ENCODE assay signal across 9 cellular contexts in genomic region chr1:160438320-160438918, GRCh38. TPM values are rescaled to one million over a fixed set of nuclear protein-coding genes. Genes with fewer than 3 reads are reported as not detected.
DNase-seq lines count a peak whose midpoint lies in the region; ATAC-seq and TF ChIP-seq lines count a peak whose summit lies in the region.
"Had no signal": no experiment of that assay in that cellular context is flagged by ENCODE, and none has a peak within 500 bp of the region (broad histone marks: within the 10 kb centered on the region; RNA-seq: fewer than 3 reads in every experiment).

No MANE protein-coding gene starts in this region.

- no peak for DNase-seq in Karpas-422
- DNase-seq in central memory CD8-positive, alpha-beta T cell (ENCODE audit: low spot score in 2 of 2), result no peak
- DNase-seq in spleen, result no peak
- DNase-seq in T-helper 9 cell, result no peak
- DNase-seq in globus pallidus (ENCODE audit: low spot score), result no peak
- DNase-seq: aorta, mesendoderm had no signal

- 70 to 83% (median 79%) methylated on average over 4 of the region's 4 CpGs for WGBS in spleen, 5 donors

- H3K27ac Mint-ChIP-seq in central memory CD8-positive, alpha-beta T cell (ENCODE audit: low read depth), result peak overlapping the region; percentile 97

- H3K27me3 ChIP-seq in Karpas-422 (ENCODE audit: low read length) (no peaks in the 10 kb centered on the region), spleen (replicated peaks in 1 of 7) (no peaks in the 10 kb centered on the region)

- H3K9me3 ChIP-seq in Karpas-422 (ENCODE audit: low read length) (no peaks in the 10 kb centered on the region), spleen (peaks cover 0 to 7% (median 0%) of the 10 kb centered on the region in 8 donors)

- H3K4me3 ChIP-seq in Karpas-422 (ENCODE audit: low read length) (peak overlapping the region; percentile 12; the same call in 1 of the 2 replicates), spleen (peak overlapping the region in 2 of 8 donors; percentile 12 to 54)

- peaks cover 6% of the 10 kb centered on the region for H3K9me3 Mint-ChIP-seq in central memory CD8-positive, alpha-beta T cell

- no peak overlapping the region; the same call in 1 of the 2 replicates for H3K27ac ChIP-seq in Karpas-422 (ENCODE audit: low read length)
- H3K27ac ChIP-seq in spleen, result peak overlapping the region; percentile 61 to 91 (median 78)

- H3K4me2 ChIP-seq in Karpas-422 (ENCODE audit: low read depth, low read length, poor library complexity, severe bottlenecking), result peak overlapping the region; percentile 58

- H3K9me2 ChIP-seq in Karpas-422 (replicated peaks; ENCODE audit: insufficient read depth, low read length), result no peaks in the 10 kb centered on the region

- no peak for TF ChIP-seq CTCF in spleen (IDR thresholded peaks at IDR 0.05 in 8 of 11, conservative IDR thresholded peaks at IDR 0.05 in 3 of 11)

- no peaks in the 10 kb centered on the region for H3K36me3 ChIP-seq in Karpas-422 (ENCODE audit: insufficient read depth, low read length)
- no peaks in the 10 kb centered on the region for H3K36me3 ChIP-seq in spleen

- H3K36me3 Mint-ChIP-seq in central memory CD8-positive, alpha-beta T cell (ENCODE audit: insufficient read depth), result peaks cover 3% of the 10 kb centered on the region

- no peaks in the 10 kb centered on the region for H3K79me2 ChIP-seq in Karpas-422 (ENCODE audit: low read length)

- peaks cover 43% of the 10 kb centered on the region for H3K4me1 Mint-ChIP-seq in central memory CD8-positive, alpha-beta T cell

- H3K9ac ChIP-seq in Karpas-422 (ENCODE audit: low read length), result peak overlapping the region; percentile 45; the same call in 1 of the 2 replicates

- H3K27me3 Mint-ChIP-seq in central memory CD8-positive, alpha-beta T cell, result no peaks in the 10 kb centered on the region

- no peak for TF ChIP-seq POLR2A in spleen (IDR thresholded peaks at IDR 0.05)

- peak overlapping the region; percentile 76 for H3K4me3 Mint-ChIP-seq in central memory CD8-positive, alpha-beta T cell

- peak; percentile 22 for ATAC-seq in GM18909 (IDR thresholded peaks at IDR 0.05; ENCODE audit: poor library complexity, unreplicated experiment)
- no peak for ATAC-seq in central memory CD8-positive, alpha-beta T cell (replicated peaks; ENCODE audit: extremely low read depth, poor library complexity, severe bottlenecking)
- ATAC-seq in HG02870 (IDR thresholded peaks at IDR 0.05; ENCODE audit: unreplicated experiment), result no peak

- intact Hi-C loops in spleen (cut with DNase I; ENCODE audit: low total_unique reads), result no loop called here

- no peaks in the 10 kb centered on the region for H4K20me1 ChIP-seq in Karpas-422 (ENCODE audit: insufficient read depth, low read depth, low read length)

- peak overlapping the region; percentile 46 for H2AFZ ChIP-seq in Karpas-422 (ENCODE audit: low read length)

- peaks cover 23% of the 10 kb centered on the region for H3K4me1 ChIP-seq in Karpas-422 (ENCODE audit: low read length)
- H3K4me1 ChIP-seq in spleen, result peaks cover 0 to 33% (median 20%) of the 10 kb centered on the region in 6 donors

RNA-seq across cellular contexts. Expression of gene VANGL2, which starts 38.1 kb away (rescaled TPM):
- total RNA-seq in Karpas-422 (2014; rRNA removed; shearing (Covaris generic); ENCODE audit: low replicate concordance), result 0.07 TPM in 1 of 2 replicates, not detected in the other
- total RNA-seq in spleen, result 1 to 10 TPM; 1.7 to 7.7 (median 3.4) TPM
- 1 to 10 TPM in 1 of 3 donors, under 1 TPM in 2; 0.65 to 1.3 (median 0.94) TPM for polyA plus RNA-seq in spleen
